In the genomic region with DNA sequence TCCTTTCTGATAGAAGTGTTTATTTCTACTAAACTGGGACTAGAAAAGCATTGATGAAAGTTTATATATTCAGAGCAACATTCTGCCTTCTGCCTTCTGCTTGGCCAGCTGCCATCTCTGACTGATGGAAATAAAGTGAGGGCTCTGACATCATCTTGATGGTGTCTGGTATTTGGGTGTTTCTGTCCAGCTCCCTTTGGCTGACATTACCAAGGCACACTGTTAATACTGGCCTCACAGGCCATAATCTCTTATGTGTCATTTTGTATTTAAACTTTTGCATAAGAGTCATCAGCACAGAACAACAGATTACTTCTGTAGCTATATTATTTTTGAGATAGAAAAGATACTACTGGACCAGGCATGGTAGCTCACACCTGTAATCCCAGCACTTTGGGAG, we compare ENCODE assay signal across 19 cellular contexts.
A peak's percentile ranks its signal among the peaks of the same experiment; 100 is the strongest.
DNase-seq lines count a peak whose midpoint lies in the region; ATAC-seq and TF ChIP-seq lines count a peak whose summit lies in the region.
"Had no signal": no experiment of that assay in that cellular context is flagged by ENCODE, and none has a peak within 500 bp of the region (broad histone marks: within the 10 kb centered on the region; RNA-seq: fewer than 3 reads in every experiment).

No MANE protein-coding gene starts in this region.

- TF ChIP-seq POLR2A in transverse colon (IDR thresholded peaks at IDR 0.05), result no peak

- DNase-seq in NCI-H1694 (lab: John Stamatoyannopoulos, UW) (peak; percentile 21), coronary artery (ENCODE audit: low spot score) (no peak), hepatocyte (ENCODE audit: low spot score) (peak; percentile 31), transverse colon (peak; percentile 14)
- no peak for DNase-seq in activated CD4-positive, alpha-beta T cell treated with anti-CD3 and anti-CD28 coated beads for 4 hours
- DNase-seq: activated CD4-positive, alpha-beta memory T cell treated with anti-CD3 and anti-CD28 coated beads, Interleukin-2, amount 10 ng/mL, durations not matched to agents 7 days and 5 days; activated T-cell treated with anti-CD3 and anti-CD28 coated beads, Interleukin-2, amount 50 U/mL, for 1 hour; CD4-positive, CD25-positive, alpha-beta regulatory T cell; central memory CD4-positive, alpha-beta T cell; DMS153; KBM-7; NCI-H82; spleen; WERI-Rb-1 had no signal

- no peaks in the 10 kb centered on the region for H3K9me2 ChIP-seq in hepatocyte (replicated peaks; ENCODE audit: insufficient read depth)

- H3K4me3 ChIP-seq in coronary artery (no peak overlapping the region), hepatocyte (no peak overlapping the region), transverse colon (no peak overlapping the region)
- H3K4me3 ChIP-seq: adrenal gland, GM12878, spleen had no signal

- H3K4me2 ChIP-seq in hepatocyte, result no peak overlapping the region

- H3K4me1 ChIP-seq in hepatocyte (ENCODE audit: insufficient read depth) (no peaks in the 10 kb centered on the region), transverse colon (peaks cover 0 to 5% (median 0%) of the 10 kb centered on the region in 4 donors)
- H3K4me1 ChIP-seq: adrenal gland had no signal

- H3K36me3 ChIP-seq in hepatocyte (replicated peaks; ENCODE audit: insufficient read depth, low read depth) (no peaks in the 10 kb centered on the region), transverse colon (no peaks in the 10 kb centered on the region)
- H3K36me3 ChIP-seq: adrenal gland, spleen, WERI-Rb-1 had no signal

- H3K9me3 ChIP-seq in hepatocyte (ENCODE audit: low read depth), result no peaks in the 10 kb centered on the region
- no peaks in the 10 kb centered on the region for H3K9me3 ChIP-seq in transverse colon
- H3K9me3 ChIP-seq: adrenal gland had no signal

- no peaks in the 10 kb centered on the region for H4K20me1 ChIP-seq in hepatocyte (ENCODE audit: insufficient read depth, poor library complexity, severe bottlenecking)

- ATAC-seq in esophagus mucosa (no peak), GM21447 (IDR thresholded peaks at IDR 0.05; ENCODE audit: unreplicated experiment) (no peak)
- ATAC-seq: GM12878, left colon had no signal

- in situ Hi-C loops in transverse colon (cut with MboI; ENCODE audit: low pct_ligation_motif_present in 1 of 4, low pct_unique_long_range_greater_than_20kb in 1 of 4, low sequenced_read_pairs in 3 of 4), result no loop called here

- no peaks in the 10 kb centered on the region for H3K79me2 ChIP-seq in hepatocyte

- H3K27ac ChIP-seq in coronary artery, result peak overlapping the region; percentile 49 to 69
- H3K27ac ChIP-seq in hepatocyte, result no peak overlapping the region
- H3K27ac ChIP-seq in transverse colon, result peak overlapping the region in 3 of 4 donors; percentile 48 to 71 (median 59)
- H3K27ac ChIP-seq: adrenal gland, WERI-Rb-1 had no signal

- TF ChIP-seq CTCF in coronary artery (IDR thresholded peaks at IDR 0.05) (no peak), hepatocyte (IDR thresholded peaks at IDR 0.05; ENCODE audit: poor library complexity) (no peak), transverse colon (IDR thresholded peaks at IDR 0.05) (no peak)

- no peak overlapping the region for H2AFZ ChIP-seq in hepatocyte

- H3K27me3 ChIP-seq in hepatocyte (no peaks in the 10 kb centered on the region), transverse colon (no peaks in the 10 kb centered on the region)
- H3K27me3 ChIP-seq: adrenal gland had no signal

- intact Hi-C loops in transverse colon (cut with DNase I; ENCODE audit: low total_unique reads), result no loop called here

- TF ChIP-seq EP300 in transverse colon (IDR thresholded peaks at IDR 0.05; ENCODE audit: low read depth), result no peak

Comparison
In these comparisons a context has a peak if more than half of its experiments do, and no peak if none do; other contexts are left out.
1. DNase-seq: peak in NCI-H1694 (single experiment), hepatocyte (single experiment) and transverse colon (single experiment); none in coronary artery (single experiment) and activated CD4-positive, alpha-beta T cell treated with anti-CD3 and anti-CD28 coated beads for 4 hours (0 of 2).